In the genomic region with DNA sequence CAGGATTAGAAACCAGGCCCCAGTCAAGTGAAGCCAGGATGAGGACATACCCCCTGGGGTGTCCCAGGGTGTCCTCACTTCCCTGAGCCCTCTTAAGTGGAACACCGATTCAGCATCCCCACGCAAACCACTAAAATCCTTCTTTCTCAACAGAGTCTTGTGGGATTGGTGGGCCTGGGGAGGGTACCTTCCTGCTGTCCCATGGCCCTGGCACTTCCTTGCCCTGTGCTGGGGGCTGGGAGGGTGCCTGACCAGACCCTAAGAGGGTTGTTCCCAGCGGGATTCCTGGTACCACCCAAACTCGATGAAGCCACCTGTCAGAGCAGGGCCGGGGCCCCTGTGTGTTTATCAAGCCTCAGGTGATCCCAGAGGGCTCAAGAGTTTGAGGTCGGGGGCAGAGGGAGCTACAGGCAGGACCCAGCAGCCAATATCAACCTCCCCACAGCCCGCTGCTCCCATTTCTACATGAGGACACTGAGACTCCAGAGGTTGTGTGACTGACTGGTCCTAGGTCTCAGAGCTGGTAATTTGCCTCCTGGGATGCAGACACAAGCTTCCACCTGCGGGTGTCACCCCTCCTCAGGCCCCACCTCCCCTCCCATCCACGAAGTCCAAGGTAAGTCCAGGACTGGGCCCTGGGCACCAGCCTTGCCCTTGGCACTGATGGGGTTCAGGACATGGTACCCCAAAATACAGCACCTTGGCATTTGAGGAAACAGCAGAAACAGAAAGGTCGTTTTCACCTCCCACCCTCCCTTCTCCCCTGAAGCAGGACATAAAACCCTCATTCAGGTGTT, we compare ENCODE assay signal across 13 cellular contexts. TPM values are rescaled to one million over a fixed set of nuclear protein-coding genes. Genes with fewer than 3 reads are reported as not detected.
DNase-seq lines count a peak whose midpoint lies in the region; ATAC-seq and TF ChIP-seq lines count a peak whose summit lies in the region.
"Had no signal": no experiment of that assay in that cellular context is flagged by ENCODE, and none has a peak within 500 bp of the region (broad histone marks: within the 10 kb centered on the region; RNA-seq: fewer than 3 reads in every experiment).

No MANE protein-coding gene starts in this region.

- H3K79me2 ChIP-seq in hepatocyte, result no peaks in the 10 kb centered on the region

- peak overlapping the region; percentile 30 for H3K4me3 Mint-ChIP-seq in activated naive CD8-positive, alpha-beta T cell
- H3K4me3 Mint-ChIP-seq in activated naive CD8-positive, alpha-beta T cell treated with anti-CD3 and anti-CD28 coated beads, Interleukin-2, amount 50 U/mL, for 24 hours, result no peak overlapping the region

- no peaks in the 10 kb centered on the region for H3K9me3 ChIP-seq in hepatocyte (ENCODE audit: low read depth)
- H3K9me3 ChIP-seq in upper lobe of right lung, result no peaks in the 10 kb centered on the region
- H3K9me3 ChIP-seq in A673 (ENCODE audit: low read depth, low read length, poor library complexity, severe bottlenecking), result no peaks in the 10 kb centered on the region
- H3K9me3 ChIP-seq: right atrium auricular region had no signal

- 80% methylated on average over 10 of the region's 10 CpGs for WGBS in hepatocyte (ENCODE audit: low lambda C conversion rate, missing lambda C conversion rate)

- H3K4me1 Mint-ChIP-seq in activated naive CD8-positive, alpha-beta T cell (ENCODE audit: low read depth), result peaks cover 2% of the 10 kb centered on the region
- no peaks in the 10 kb centered on the region for H3K4me1 Mint-ChIP-seq in activated naive CD8-positive, alpha-beta T cell treated with anti-CD3 and anti-CD28 coated beads, Interleukin-2, amount 50 U/mL, for 24 hours

- H3K36me3 ChIP-seq in hepatocyte (replicated peaks; ENCODE audit: insufficient read depth, low read depth) (no peaks in the 10 kb centered on the region), upper lobe of right lung (no peaks in the 10 kb centered on the region), A673 (ENCODE audit: insufficient read depth, low read length, poor library complexity, severe bottlenecking) (no peaks in the 10 kb centered on the region)
- H3K36me3 ChIP-seq: right atrium auricular region had no signal

- no peak overlapping the region for H2AFZ ChIP-seq in hepatocyte

- no peaks in the 10 kb centered on the region for H3K36me3 Mint-ChIP-seq in activated naive CD8-positive, alpha-beta T cell
- no peaks in the 10 kb centered on the region for H3K36me3 Mint-ChIP-seq in activated naive CD8-positive, alpha-beta T cell treated with anti-CD3 and anti-CD28 coated beads, Interleukin-2, amount 50 U/mL, for 24 hours (ENCODE audit: low read depth)

- H4K20me1 ChIP-seq in hepatocyte (ENCODE audit: insufficient read depth, poor library complexity, severe bottlenecking), result no peaks in the 10 kb centered on the region

- peaks cover 3% of the 10 kb centered on the region for H3K4me1 ChIP-seq in hepatocyte (ENCODE audit: insufficient read depth)
- peaks cover 8% of the 10 kb centered on the region for H3K4me1 ChIP-seq in upper lobe of right lung
- peaks cover 6% of the 10 kb centered on the region for H3K4me1 ChIP-seq in A673 (ENCODE audit: insufficient read depth, low read length, poor library complexity, severe bottlenecking)

- no peak overlapping the region for H3K27ac Mint-ChIP-seq in activated naive CD8-positive, alpha-beta T cell
- no peak overlapping the region for H3K27ac Mint-ChIP-seq in activated naive CD8-positive, alpha-beta T cell treated with anti-CD3 and anti-CD28 coated beads, Interleukin-2, amount 50 U/mL, for 24 hours

- H3K27me3 Mint-ChIP-seq in activated naive CD8-positive, alpha-beta T cell, result peaks cover 3% of the 10 kb centered on the region
- H3K27me3 Mint-ChIP-seq in activated naive CD8-positive, alpha-beta T cell treated with anti-CD3 and anti-CD28 coated beads, Interleukin-2, amount 50 U/mL, for 24 hours, result peaks cover 2% of the 10 kb centered on the region

- ATAC-seq in activated naive CD8-positive, alpha-beta T cell treated with anti-CD3 and anti-CD28 coated beads, Interleukin-2, amount 50 U/mL, for 24 hours, result no peak
- no peak for ATAC-seq in upper lobe of right lung
- ATAC-seq in GM19463 (IDR thresholded peaks at IDR 0.05; ENCODE audit: unreplicated experiment), result no peak

- TF ChIP-seq CTCF in NB4 (IDR thresholded peaks at IDR 0.05; ENCODE audit: low read depth, low read length) (peak; percentile 11), hepatocyte (IDR thresholded peaks at IDR 0.05; ENCODE audit: poor library complexity) (peak; percentile 10), upper lobe of right lung (IDR thresholded peaks at IDR 0.05) (peak; percentile 6), A673 (conservative IDR thresholded peaks at IDR 0.05; ENCODE audit: low read depth, low read length) (no peak)

- TF ChIP-seq POLR2A in NB4 (IDR thresholded peaks at IDR 0.05; ENCODE audit: extremely low read depth, insufficient read length), result no peak

- intact Hi-C loops in upper lobe of right lung (cut with DNase I) (loop anchor here (5.0 kb wide), 1 partner anchor 395 kb away; no protein-coding TSS in a partner anchor), A673 (cut with micrococcal nuclease; ENCODE audit: unreplicated experiment) (no loop called here)

- no TSS peak for BruUV-seq in A673 (replicated peaks; lab: Mats Ljungman, UMichigan)

- CTCF ChIA-PET in A673 (lab: Charles Lee), result no interaction called here

- no peak overlapping the region for H3K4me2 ChIP-seq in hepatocyte

- H3K4me3 ChIP-seq in NB4 (ENCODE audit: low read depth, low read length) (no peak overlapping the region), hepatocyte (no peak overlapping the region), upper lobe of right lung (no peak overlapping the region), A673 (ENCODE audit: low read depth, low read length, poor library complexity, severe bottlenecking) (no peak overlapping the region)
- H3K4me3 ChIP-seq: right atrium auricular region had no signal

- no peaks in the 10 kb centered on the region for H3K9me2 ChIP-seq in hepatocyte (replicated peaks; ENCODE audit: insufficient read depth)

- DNase-seq in activated naive CD8-positive, alpha-beta T cell treated with anti-CD3 and anti-CD28 coated beads, Interleukin-2, amount 50 U/mL, for 24 hours, result no peak
- DNase-seq in NB4 (ENCODE audit: low read depth) (peak; percentile 22), hepatocyte (ENCODE audit: low spot score) (no peak), upper lobe of right lung (peak; percentile 53), medulla oblongata (ENCODE audit: extremely low spot score) (no peak), A673 (ENCODE audit: low spot score) (no peak)
- DNase-seq: activated gamma-delta T cell treated with Interleukin-2 at 50 U/mL for 16 hours, KG1, SHP77 treated with DMSO at 0.1 percent for 48 hours had no signal

- H3K9me3 Mint-ChIP-seq in activated naive CD8-positive, alpha-beta T cell (ENCODE audit: low read depth), result no peaks in the 10 kb centered on the region
- H3K9me3 Mint-ChIP-seq in activated naive CD8-positive, alpha-beta T cell treated with anti-CD3 and anti-CD28 coated beads, Interleukin-2, amount 50 U/mL, for 24 hours, result no peaks in the 10 kb centered on the region

- POLR2A ChIA-PET in A673 (lab: Charles Lee; ENCODE audit: low non-redundant PET), result no interaction called here

- H3K27me3 ChIP-seq in hepatocyte (no peaks in the 10 kb centered on the region), upper lobe of right lung (no peaks in the 10 kb centered on the region), A673 (replicated peaks; ENCODE audit: insufficient read depth, low read depth, low read length, poor library complexity) (peaks cover 11% of the 10 kb centered on the region)
- H3K27me3 ChIP-seq: right atrium auricular region had no signal

- no peak overlapping the region for H3K27ac ChIP-seq in hepatocyte
- H3K27ac ChIP-seq in upper lobe of right lung, result no peak overlapping the region
- no peak overlapping the region for H3K27ac ChIP-seq in A673 (ENCODE audit: low read depth, low read length, poor library complexity, severe bottlenecking)
- H3K27ac ChIP-seq: C4-2B, right atrium auricular region had no signal

RNA-seq across cellular contexts. Expression of a gene that starts 31.4 kb away (rescaled TPM):
- total RNA-seq in hepatocyte, result 694 and 743 TPM in 2 replicates
- 450 and 568 TPM in 2 replicates for polyA plus RNA-seq in hepatocyte
- 55.2 TPM for total RNA-seq in upper lobe of right lung
- total RNA-seq in A673 (2021), result 25.2 and 26.9 TPM in 2 replicates

Comparison
In these comparisons a context has a peak if more than half of its experiments do, and no peak if none do; other contexts are left out.
1. DNase-seq: peak in NB4 (single experiment) and upper lobe of right lung (single experiment); none in activated naive CD8-positive, alpha-beta T cell treated with anti-CD3 and anti-CD28 coated beads, Interleukin-2, amount 50 U/mL, for 24 hours (single experiment), hepatocyte (single experiment), medulla oblongata (single experiment) and A673 (single experiment).
2. RNA of a gene that starts 31.4 kb away (total RNA-seq): 694 to 743 TPM in hepatocyte; 55.2 TPM in upper lobe of right lung (single experiment) and 25.2 to 26.9 TPM in A673; every median in the first group is over 10 times any median in the second.